17 cellular contexts compared by ENCODE assay signal in genomic region chr3:109137766-109138165, GRCh38. TPM values are rescaled to one million over a fixed set of nuclear protein-coding genes. Genes with fewer than 3 reads are reported as not detected.
DNase-seq lines count a peak whose midpoint lies in the region; ATAC-seq and TF ChIP-seq lines count a peak whose summit lies in the region.
"Had no signal": no experiment of that assay in that cellular context is flagged by ENCODE, and none has a peak within 500 bp of the region (broad histone marks: within the 10 kb centered on the region; RNA-seq: fewer than 3 reads in every experiment).

No MANE protein-coding gene starts in this region.

- no peak for TF ChIP-seq CTCF in WTC11 (IDR thresholded peaks at IDR 0.05)
- peak; percentile 49 for TF ChIP-seq CTCF in type B pancreatic cell (conservative IDR thresholded peaks at IDR 0.05)
- no peak for TF ChIP-seq CTCF in stomach (IDR thresholded peaks at IDR 0.05)

- DNase-seq in NCI-H82 (lab: John Stamatoyannopoulos, UW) = peak; percentile 61
- DNase-seq in NCI-H82 treated with DMSO at 0.1 percent for 48 hours (lab: John Stamatoyannopoulos, UW; ENCODE audit: unreplicated experiment) = no peak
- DNase-seq in WTC11 (ENCODE audit: low spot score) = no peak
- DNase-seq in kidney glomerular epithelial cell (lab: John Stamatoyannopoulos, UW) = peak; percentile 63
- no peak for DNase-seq in type B pancreatic cell (ENCODE audit: extremely low spot score, unreplicated experiment)
- DNase-seq in activated CD8-positive, alpha-beta T cell treated with anti-CD3 and anti-CD28 coated beads, Interleukin-2, amount 10 ng/mL, durations not matched to agents 7 days and 5 days = no peak
- no peak for DNase-seq in stimulated activated CD4-positive, alpha-beta T cell treated with anti-CD3 and anti-CD28 coated beads, Interleukin-2, amount 100 ng/mL, for 24 hours
- no peak for DNase-seq in stomach
- DNase-seq: NCI-H1436 treated with DMSO at 0.1 percent for 48 hours, NCI-H345, NCI-H526 treated with DMSO at 0.1 percent for 48 hours, Peyer's patch, SIG-M5 had no signal

- H3K4me1 ChIP-seq in stomach = no peaks in the 10 kb centered on the region

- no peaks in the 10 kb centered on the region for H3K36me3 ChIP-seq in stomach
- H3K36me3 ChIP-seq: BLaER1 treated with 17β-estradiol and CSF1 and Interleukin-3, amounts not matched to agents 10 nM and 100 nM had no signal

- CTCF ChIA-PET in WTC11 (lab: Charles Lee) = interaction anchor here (1.3 to 2.5 kb wide), 2 partner anchors 40 to 87 kb away, joined by 3 to 8 read pairs; no protein-coding TSS in a partner anchor
- CTCF ChIA-PET in activated CD8-positive, alpha-beta T cell treated with anti-CD3 and anti-CD28 coated beads, Interleukin-2, amount 10 ng/mL, durations not matched to agents 7 days and 5 days (lab: Charles Lee) = no interaction called here

- no peak overlapping the region for H3K27ac ChIP-seq in stomach
- H3K27ac ChIP-seq: BLaER1 treated with 17β-estradiol and CSF1 and Interleukin-3, amounts not matched to agents 10 nM and 100 nM had no signal

- H3K36me3 Mint-ChIP-seq in WTC11 (no peaks in the 10 kb centered on the region), type B pancreatic cell (no peaks in the 10 kb centered on the region)
- H3K36me3 Mint-ChIP-seq in activated CD8-positive, alpha-beta T cell treated with anti-CD3 and anti-CD28 coated beads, Interleukin-2, amount 10 ng/mL, durations not matched to agents 7 days and 5 days (ENCODE audit: low read depth) = no peaks in the 10 kb centered on the region

- intact Hi-C loops in stomach (cut with DNase I; ENCODE audit: low total_unique reads) = no loop called here

- H3K9me3 Mint-ChIP-seq in WTC11 (no peaks in the 10 kb centered on the region), type B pancreatic cell (no peaks in the 10 kb centered on the region)
- no peaks in the 10 kb centered on the region for H3K9me3 Mint-ChIP-seq in activated CD8-positive, alpha-beta T cell treated with anti-CD3 and anti-CD28 coated beads, Interleukin-2, amount 10 ng/mL, durations not matched to agents 7 days and 5 days (ENCODE audit: insufficient read depth)

- no peak for TF ChIP-seq EP300 in stomach (IDR thresholded peaks at IDR 0.05)

- H3K9me3 ChIP-seq in stomach = no peaks in the 10 kb centered on the region
- H3K9me3 ChIP-seq: BLaER1 treated with 17β-estradiol and CSF1 and Interleukin-3, amounts not matched to agents 10 nM and 100 nM; Peyer's patch had no signal

- H3K4me3 Mint-ChIP-seq in WTC11 = no peak overlapping the region
- H3K4me3 Mint-ChIP-seq in type B pancreatic cell = no peak overlapping the region
- H3K4me3 Mint-ChIP-seq in activated CD8-positive, alpha-beta T cell treated with anti-CD3 and anti-CD28 coated beads, Interleukin-2, amount 10 ng/mL, durations not matched to agents 7 days and 5 days = no peak overlapping the region

- peak; percentile 71 for ATAC-seq in WTC11
- no peak for ATAC-seq in activated CD8-positive, alpha-beta T cell treated with anti-CD3 and anti-CD28 coated beads, Interleukin-2, amount 10 ng/mL, durations not matched to agents 7 days and 5 days
- ATAC-seq: HCT116 had no signal

- POLR2A ChIA-PET in WTC11 (lab: Charles Lee) = no interaction called here
- POLR2A ChIA-PET in activated CD8-positive, alpha-beta T cell treated with anti-CD3 and anti-CD28 coated beads, Interleukin-2, amount 10 ng/mL, durations not matched to agents 7 days and 5 days (lab: Charles Lee) = no interaction called here

- no peaks in the 10 kb centered on the region for H3K27me3 ChIP-seq in stomach
- H3K27me3 ChIP-seq: BLaER1 treated with 17β-estradiol and CSF1 and Interleukin-3, amounts not matched to agents 10 nM and 100 nM; Peyer's patch had no signal

- H3K4me1 Mint-ChIP-seq in WTC11 (peaks cover 6% of the 10 kb centered on the region; the same call in 1 of the 2 replicates), type B pancreatic cell (ENCODE audit: unreplicated experiment) (no peaks in the 10 kb centered on the region)
- no peaks in the 10 kb centered on the region for H3K4me1 Mint-ChIP-seq in activated CD8-positive, alpha-beta T cell treated with anti-CD3 and anti-CD28 coated beads, Interleukin-2, amount 10 ng/mL, durations not matched to agents 7 days and 5 days (ENCODE audit: low read depth)

- H3K4me3 ChIP-seq in stomach = no peak overlapping the region
- H3K4me3 ChIP-seq: BLaER1 treated with 17β-estradiol and CSF1 and Interleukin-3, amounts not matched to agents 10 nM and 100 nM had no signal

- no peak for TF ChIP-seq POLR2A in stomach (IDR thresholded peaks at IDR 0.05)

- H3K27ac Mint-ChIP-seq in WTC11 (no peak overlapping the region), type B pancreatic cell (no peak overlapping the region)
- H3K27ac Mint-ChIP-seq in activated CD8-positive, alpha-beta T cell treated with anti-CD3 and anti-CD28 coated beads, Interleukin-2, amount 10 ng/mL, durations not matched to agents 7 days and 5 days = no peak overlapping the region

- 66 to 73% (median 70%) methylated on average over 2 of the region's 2 CpGs for WGBS in stomach, 5 donors

- H3K27me3 Mint-ChIP-seq in WTC11 (ENCODE audit: low read depth) = no peaks in the 10 kb centered on the region
- no peaks in the 10 kb centered on the region for H3K27me3 Mint-ChIP-seq in type B pancreatic cell
- H3K27me3 Mint-ChIP-seq in activated CD8-positive, alpha-beta T cell treated with anti-CD3 and anti-CD28 coated beads, Interleukin-2, amount 10 ng/mL, durations not matched to agents 7 days and 5 days (ENCODE audit: low read depth) = peaks cover 3% of the 10 kb centered on the region

TF ChIP-seq in WTC11, 78 proteins besides CTCF, POLR2A, EP300 and RAD21:
- no peak for TF ChIP-seq HMGA2 (CRISPR knock-in tag; IDR thresholded peaks at IDR 0.05)
TF ChIP-seq in WTC11: peak in this region for 0.

RNA-seq across cellular contexts. Expression of gene C3orf85, which starts 1.2 kb away (rescaled TPM):
- not detected in 3 replicates for total RNA-seq in WTC11 (2021)
- 2.3 and 6.8 TPM in 2 replicates for total RNA-seq in type B pancreatic cell (ENCODE audit: low replicate concordance)
- total RNA-seq in activated CD8-positive, alpha-beta T cell treated with anti-CD3 and anti-CD28 coated beads, Interleukin-2, amount 10 ng/mL, durations not matched to agents 7 days and 5 days = not detected
- total RNA-seq in stomach = under 1 TPM in 1 of 5 donors, not detected in 4; 0.55 TPM
- polyA plus RNA-seq in stomach = not detected
- total RNA-seq: A172, HT1080 had no signal

RNA-seq across cellular contexts. Expression of gene MORC1, which starts 19.8 kb away (rescaled TPM):
- total RNA-seq in WTC11 (2021) = not detected in 3 replicates
- not detected in 2 replicates for total RNA-seq in type B pancreatic cell (ENCODE audit: low replicate concordance)
- not detected for total RNA-seq in activated CD8-positive, alpha-beta T cell treated with anti-CD3 and anti-CD28 coated beads, Interleukin-2, amount 10 ng/mL, durations not matched to agents 7 days and 5 days
- total RNA-seq in stomach = not detected
- polyA plus RNA-seq in stomach = not detected
- total RNA-seq: A172 had no signal

Comparison
In these comparisons a context has a peak if more than half of its experiments do, and no peak if none do; other contexts are left out.
1. DNase-seq: peak in NCI-H82 (single experiment) and kidney glomerular epithelial cell (single experiment); none in NCI-H82 treated with DMSO at 0.1 percent for 48 hours (single experiment), WTC11 (single experiment), type B pancreatic cell (single experiment), activated CD8-positive, alpha-beta T cell treated with anti-CD3 and anti-CD28 coated beads, Interleukin-2, amount 10 ng/mL, durations not matched to agents 7 days and 5 days (single experiment), stimulated activated CD4-positive, alpha-beta T cell treated with anti-CD3 and anti-CD28 coated beads, Interleukin-2, amount 100 ng/mL, for 24 hours (0 of 2) and stomach (single experiment).